ENCODE assay signal across 1 cellular context in the genomic region with DNA sequence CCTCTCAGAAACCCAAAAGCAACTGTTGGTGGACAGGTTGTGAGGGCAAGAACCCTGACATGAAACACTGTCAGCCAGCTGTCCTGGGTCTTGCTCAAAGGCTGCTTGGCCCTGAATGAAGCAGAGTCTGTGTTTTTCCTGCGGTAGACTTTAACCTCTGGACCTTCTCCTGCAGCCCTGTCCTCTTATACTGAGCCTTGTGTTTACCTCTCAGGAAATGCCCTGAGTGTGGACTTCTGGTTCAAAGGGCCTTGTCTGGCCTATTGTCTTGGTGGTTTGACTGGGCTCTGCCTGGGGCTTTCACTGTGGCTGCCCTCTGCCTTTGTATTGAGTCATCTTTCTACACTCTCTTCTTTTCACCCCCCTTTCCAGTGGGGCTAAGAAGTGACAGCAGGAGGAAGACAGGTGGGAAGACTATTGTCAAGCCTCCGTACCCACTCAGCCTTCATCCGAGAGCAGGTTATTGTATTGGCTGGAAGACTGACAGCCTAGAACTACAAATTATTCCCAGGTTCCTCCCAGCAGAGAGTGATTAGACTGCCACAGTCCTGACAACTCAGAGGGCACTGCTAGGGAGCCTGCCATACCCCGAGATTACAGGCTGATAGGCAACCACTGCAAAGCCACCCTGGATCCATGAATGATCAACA.
TF ChIP-seq lines count a peak whose summit lies in the region.

No MANE protein-coding gene starts in this region.

TF ChIP-seq in HepG2, 621 proteins besides CTCF, POLR2A, EP300 and RAD21 (continued from another document and continues in another):
- peak; percentile 66; the same call in 1 of the 2 replicates for TF ChIP-seq YEATS4 (CRISPR knock-in tag; IDR thresholded peaks at IDR 0.05; ENCODE audit: borderline replicate concordance)
- peak; percentile 96 for TF ChIP-seq FOXJ3 (CRISPR knock-in tag; IDR thresholded peaks at IDR 0.05; ENCODE audit: borderline replicate concordance)
- TF ChIP-seq ZNF607 (CRISPR knock-in tag; IDR thresholded peaks at IDR 0.05; ENCODE audit: borderline replicate concordance), result peak; percentile 33; the same call in 1 of the 2 replicates
- peak; percentile 73; the same call in 1 of the 2 replicates for TF ChIP-seq ZBTB7B (CRISPR knock-in tag; IDR thresholded peaks at IDR 0.05)
- TF ChIP-seq ZNF83 (CRISPR knock-in tag; IDR thresholded peaks at IDR 0.05; ENCODE audit: borderline replicate concordance), result no peak
- TF ChIP-seq, protein P1, sequence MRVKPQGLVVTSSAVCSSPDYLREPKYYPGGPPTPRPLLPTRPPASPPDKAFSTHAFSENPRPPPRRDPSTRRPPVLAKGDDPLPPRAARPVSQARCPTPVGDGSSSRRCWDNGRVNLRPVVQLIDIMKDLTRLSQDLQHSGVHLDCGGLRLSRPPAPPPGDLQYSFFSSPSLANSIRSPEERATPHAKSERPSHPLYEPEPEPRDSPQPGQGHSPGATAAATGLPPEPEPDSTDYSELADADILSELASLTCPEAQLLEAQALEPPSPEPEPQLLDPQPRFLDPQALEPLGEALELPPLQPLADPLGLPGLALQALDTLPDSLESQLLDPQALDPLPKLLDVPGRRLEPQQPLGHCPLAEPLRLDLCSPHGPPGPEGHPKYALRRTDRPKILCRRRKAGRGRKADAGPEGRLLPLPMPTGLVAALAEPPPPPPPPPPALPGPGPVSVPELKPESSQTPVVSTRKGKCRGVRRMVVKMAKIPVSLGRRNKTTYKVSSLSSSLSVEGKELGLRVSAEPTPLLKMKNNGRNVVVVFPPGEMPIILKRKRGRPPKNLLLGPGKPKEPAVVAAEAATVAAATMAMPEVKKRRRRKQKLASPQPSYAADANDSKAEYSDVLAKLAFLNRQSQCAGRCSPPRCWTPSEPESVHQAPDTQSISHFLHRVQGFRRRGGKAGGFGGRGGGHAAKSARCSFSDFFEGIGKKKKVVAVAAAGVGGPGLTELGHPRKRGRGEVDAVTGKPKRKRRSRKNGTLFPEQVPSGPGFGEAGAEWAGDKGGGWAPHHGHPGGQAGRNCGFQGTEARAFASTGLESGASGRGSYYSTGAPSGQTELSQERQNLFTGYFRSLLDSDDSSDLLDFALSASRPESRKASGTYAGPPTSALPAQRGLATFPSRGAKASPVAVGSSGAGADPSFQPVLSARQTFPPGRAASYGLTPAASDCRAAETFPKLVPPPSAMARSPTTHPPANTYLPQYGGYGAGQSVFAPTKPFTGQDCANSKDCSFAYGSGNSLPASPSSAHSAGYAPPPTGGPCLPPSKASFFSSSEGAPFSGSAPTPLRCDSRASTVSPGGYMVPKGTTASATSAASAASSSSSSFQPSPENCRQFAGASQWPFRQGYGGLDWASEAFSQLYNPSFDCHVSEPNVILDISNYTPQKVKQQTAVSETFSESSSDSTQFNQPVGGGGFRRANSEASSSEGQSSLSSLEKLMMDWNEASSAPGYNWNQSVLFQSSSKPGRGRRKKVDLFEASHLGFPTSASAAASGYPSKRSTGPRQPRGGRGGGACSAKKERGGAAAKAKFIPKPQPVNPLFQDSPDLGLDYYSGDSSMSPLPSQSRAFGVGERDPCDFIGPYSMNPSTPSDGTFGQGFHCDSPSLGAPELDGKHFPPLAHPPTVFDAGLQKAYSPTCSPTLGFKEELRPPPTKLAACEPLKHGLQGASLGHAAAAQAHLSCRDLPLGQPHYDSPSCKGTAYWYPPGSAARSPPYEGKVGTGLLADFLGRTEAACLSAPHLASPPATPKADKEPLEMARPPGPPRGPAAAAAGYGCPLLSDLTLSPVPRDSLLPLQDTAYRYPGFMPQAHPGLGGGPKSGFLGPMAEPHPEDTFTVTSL (CRISPR knock-in tag; IDR thresholded peaks at IDR 0.05; ENCODE audit: borderline replicate concordance), result peak; percentile 58; the same call in 1 of the 2 replicates
- TF ChIP-seq, protein P2, sequence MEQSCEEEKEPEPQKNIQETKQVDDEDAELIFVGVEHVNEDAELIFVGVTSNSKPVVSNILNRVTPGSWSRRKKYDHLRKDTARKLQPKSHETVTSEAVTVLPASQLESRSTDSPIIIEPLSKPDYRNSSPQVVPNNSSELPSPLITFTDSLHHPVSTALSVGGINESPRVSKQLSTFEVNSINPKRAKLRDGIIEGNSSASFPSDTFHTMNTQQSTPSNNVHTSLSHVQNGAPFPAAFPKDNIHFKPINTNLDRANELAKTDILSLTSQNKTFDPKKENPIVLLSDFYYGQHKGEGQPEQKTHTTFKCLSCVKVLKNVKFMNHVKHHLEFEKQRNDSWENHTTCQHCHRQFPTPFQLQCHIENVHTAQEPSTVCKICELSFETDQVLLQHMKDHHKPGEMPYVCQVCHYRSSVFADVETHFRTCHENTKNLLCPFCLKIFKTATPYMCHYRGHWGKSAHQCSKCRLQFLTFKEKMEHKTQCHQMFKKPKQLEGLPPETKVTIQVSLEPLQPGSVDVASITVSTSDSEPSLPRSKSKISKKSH (CRISPR knock-in tag; IDR thresholded peaks at IDR 0.05; ENCODE audit: borderline replicate concordance), result no peak
- peak; percentile 75; the same call in 1 of the 2 replicates for TF ChIP-seq ZNF264 (CRISPR knock-in tag; IDR thresholded peaks at IDR 0.05)
- no peak; the same call in 1 of the 2 replicates for TF ChIP-seq ZNF124 (CRISPR knock-in tag; IDR thresholded peaks at IDR 0.05)
- no peak for TF ChIP-seq ELF4 (CRISPR knock-in tag; IDR thresholded peaks at IDR 0.05; ENCODE audit: borderline replicate concordance)
- TF ChIP-seq, protein P3, sequence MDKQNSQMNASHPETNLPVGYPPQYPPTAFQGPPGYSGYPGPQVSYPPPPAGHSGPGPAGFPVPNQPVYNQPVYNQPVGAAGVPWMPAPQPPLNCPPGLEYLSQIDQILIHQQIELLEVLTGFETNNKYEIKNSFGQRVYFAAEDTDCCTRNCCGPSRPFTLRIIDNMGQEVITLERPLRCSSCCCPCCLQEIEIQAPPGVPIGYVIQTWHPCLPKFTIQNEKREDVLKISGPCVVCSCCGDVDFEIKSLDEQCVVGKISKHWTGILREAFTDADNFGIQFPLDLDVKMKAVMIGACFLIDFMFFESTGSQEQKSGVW (CRISPR knock-in tag; IDR thresholded peaks at IDR 0.05; ENCODE audit: borderline replicate concordance), result no peak
- TF ChIP-seq HMG20A (CRISPR knock-in tag; IDR thresholded peaks at IDR 0.05; ENCODE audit: borderline replicate concordance), result peak; percentile 88
- TF ChIP-seq RXRB (CRISPR knock-in tag; IDR thresholded peaks at IDR 0.05; ENCODE audit: borderline replicate concordance), result peak; percentile 83
- TF ChIP-seq DPF2 (CRISPR knock-in tag; IDR thresholded peaks at IDR 0.05; ENCODE audit: borderline replicate concordance, low read depth), result peak; percentile 83; the same call in 1 of the 2 replicates
- no peak for TF ChIP-seq FOXC1 (CRISPR knock-in tag; IDR thresholded peaks at IDR 0.05; ENCODE audit: borderline replicate concordance)
- no peak for TF ChIP-seq CHCHD3 (CRISPR knock-in tag; IDR thresholded peaks at IDR 0.05)
- TF ChIP-seq CENPT (CRISPR knock-in tag; IDR thresholded peaks at IDR 0.05; ENCODE audit: low read depth), result no peak
- TF ChIP-seq ELF1 (CRISPR knock-in tag; IDR thresholded peaks at IDR 0.05), result peak; percentile 38; the same call in 1 of the 2 replicates
- peak; percentile 98 for TF ChIP-seq NCOR1 (IDR thresholded peaks at IDR 0.05; ENCODE audit: borderline replicate concordance, low read length)
- TF ChIP-seq STAG1 (CRISPR knock-in tag; IDR thresholded peaks at IDR 0.05), result peak; percentile 9; the same call in 1 of the 2 replicates
- no peak for TF ChIP-seq JUNB (CRISPR knock-in tag; IDR thresholded peaks at IDR 0.05; ENCODE audit: borderline replicate concordance)
- no peak for TF ChIP-seq MATR3 (CRISPR knock-in tag; IDR thresholded peaks at IDR 0.05)
- no peak for TF ChIP-seq CCDC6 (CRISPR knock-in tag; IDR thresholded peaks at IDR 0.05)
- peak; percentile 67 for TF ChIP-seq NR2F6 (IDR thresholded peaks at IDR 0.05)
- peak; percentile 70 for TF ChIP-seq NR2F6 (CRISPR knock-in tag; IDR thresholded peaks at IDR 0.05)
- TF ChIP-seq, protein P4, sequence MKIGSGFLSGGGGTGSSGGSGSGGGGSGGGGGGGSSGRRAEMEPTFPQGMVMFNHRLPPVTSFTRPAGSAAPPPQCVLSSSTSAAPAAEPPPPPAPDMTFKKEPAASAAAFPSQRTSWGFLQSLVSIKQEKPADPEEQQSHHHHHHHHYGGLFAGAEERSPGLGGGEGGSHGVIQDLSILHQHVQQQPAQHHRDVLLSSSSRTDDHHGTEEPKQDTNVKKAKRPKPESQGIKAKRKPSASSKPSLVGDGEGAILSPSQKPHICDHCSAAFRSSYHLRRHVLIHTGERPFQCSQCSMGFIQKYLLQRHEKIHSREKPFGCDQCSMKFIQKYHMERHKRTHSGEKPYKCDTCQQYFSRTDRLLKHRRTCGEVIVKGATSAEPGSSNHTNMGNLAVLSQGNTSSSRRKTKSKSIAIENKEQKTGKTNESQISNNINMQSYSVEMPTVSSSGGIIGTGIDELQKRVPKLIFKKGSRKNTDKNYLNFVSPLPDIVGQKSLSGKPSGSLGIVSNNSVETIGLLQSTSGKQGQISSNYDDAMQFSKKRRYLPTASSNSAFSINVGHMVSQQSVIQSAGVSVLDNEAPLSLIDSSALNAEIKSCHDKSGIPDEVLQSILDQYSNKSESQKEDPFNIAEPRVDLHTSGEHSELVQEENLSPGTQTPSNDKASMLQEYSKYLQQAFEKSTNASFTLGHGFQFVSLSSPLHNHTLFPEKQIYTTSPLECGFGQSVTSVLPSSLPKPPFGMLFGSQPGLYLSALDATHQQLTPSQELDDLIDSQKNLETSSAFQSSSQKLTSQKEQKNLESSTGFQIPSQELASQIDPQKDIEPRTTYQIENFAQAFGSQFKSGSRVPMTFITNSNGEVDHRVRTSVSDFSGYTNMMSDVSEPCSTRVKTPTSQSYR (CRISPR knock-in tag; IDR thresholded peaks at IDR 0.05; ENCODE audit: borderline replicate concordance), result peak; percentile 8; the same call in 1 of the 2 replicates
- peak; percentile 35; the same call in 1 of the 2 replicates for TF ChIP-seq ZNF12 (CRISPR knock-in tag; IDR thresholded peaks at IDR 0.05)
- TF ChIP-seq HNRNPK (IDR thresholded peaks at IDR 0.05; ENCODE audit: low read depth, low read length, poor library complexity, severe bottlenecking), result no peak
- TF ChIP-seq, protein P5, sequence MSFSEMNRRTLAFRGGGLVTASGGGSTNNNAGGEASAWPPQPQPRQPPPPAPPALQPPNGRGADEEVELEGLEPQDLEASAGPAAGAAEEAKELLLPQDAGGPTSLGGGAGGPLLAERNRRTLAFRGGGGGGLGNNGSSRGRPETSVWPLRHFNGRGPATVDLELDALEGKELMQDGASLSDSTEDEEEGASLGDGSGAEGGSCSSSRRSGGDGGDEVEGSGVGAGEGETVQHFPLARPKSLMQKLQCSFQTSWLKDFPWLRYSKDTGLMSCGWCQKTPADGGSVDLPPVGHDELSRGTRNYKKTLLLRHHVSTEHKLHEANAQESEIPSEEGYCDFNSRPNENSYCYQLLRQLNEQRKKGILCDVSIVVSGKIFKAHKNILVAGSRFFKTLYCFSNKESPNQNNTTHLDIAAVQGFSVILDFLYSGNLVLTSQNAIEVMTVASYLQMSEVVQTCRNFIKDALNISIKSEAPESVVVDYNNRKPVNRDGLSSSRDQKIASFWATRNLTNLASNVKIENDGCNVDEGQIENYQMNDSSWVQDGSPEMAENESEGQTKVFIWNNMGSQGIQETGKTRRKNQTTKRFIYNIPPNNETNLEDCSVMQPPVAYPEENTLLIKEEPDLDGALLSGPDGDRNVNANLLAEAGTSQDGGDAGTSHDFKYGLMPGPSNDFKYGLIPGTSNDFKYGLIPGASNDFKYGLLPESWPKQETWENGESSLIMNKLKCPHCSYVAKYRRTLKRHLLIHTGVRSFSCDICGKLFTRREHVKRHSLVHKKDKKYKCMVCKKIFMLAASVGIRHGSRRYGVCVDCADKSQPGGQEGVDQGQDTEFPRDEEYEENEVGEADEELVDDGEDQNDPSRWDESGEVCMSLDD (CRISPR knock-in tag; IDR thresholded peaks at IDR 0.05; ENCODE audit: borderline replicate concordance), result no peak
- TF ChIP-seq, protein P6, sequence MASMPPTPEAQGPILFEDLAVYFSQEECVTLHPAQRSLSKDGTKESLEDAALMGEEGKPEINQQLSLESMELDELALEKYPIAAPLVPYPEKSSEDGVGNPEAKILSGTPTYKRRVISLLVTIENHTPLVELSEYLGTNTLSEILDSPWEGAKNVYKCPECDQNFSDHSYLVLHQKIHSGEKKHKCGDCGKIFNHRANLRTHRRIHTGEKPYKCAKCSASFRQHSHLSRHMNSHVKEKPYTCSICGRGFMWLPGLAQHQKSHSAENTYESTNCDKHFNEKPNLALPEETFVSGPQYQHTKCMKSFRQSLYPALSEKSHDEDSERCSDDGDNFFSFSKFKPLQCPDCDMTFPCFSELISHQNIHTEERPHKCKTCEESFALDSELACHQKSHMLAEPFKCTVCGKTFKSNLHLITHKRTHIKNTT (CRISPR knock-in tag; IDR thresholded peaks at IDR 0.05), result no peak
- TF ChIP-seq TOE1 (CRISPR knock-in tag; IDR thresholded peaks at IDR 0.05), result no peak
- TF ChIP-seq, protein P7, sequence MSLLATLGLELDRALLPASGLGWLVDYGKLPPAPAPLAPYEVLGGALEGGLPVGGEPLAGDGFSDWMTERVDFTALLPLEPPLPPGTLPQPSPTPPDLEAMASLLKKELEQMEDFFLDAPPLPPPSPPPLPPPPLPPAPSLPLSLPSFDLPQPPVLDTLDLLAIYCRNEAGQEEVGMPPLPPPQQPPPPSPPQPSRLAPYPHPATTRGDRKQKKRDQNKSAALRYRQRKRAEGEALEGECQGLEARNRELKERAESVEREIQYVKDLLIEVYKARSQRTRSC (CRISPR knock-in tag; IDR thresholded peaks at IDR 0.05; ENCODE audit: low read depth), result no peak
- TF ChIP-seq MIER3 (CRISPR knock-in tag; IDR thresholded peaks at IDR 0.05; ENCODE audit: borderline replicate concordance), result peak; percentile 89
- TF ChIP-seq ZNF562 (CRISPR knock-in tag; IDR thresholded peaks at IDR 0.05; ENCODE audit: borderline replicate concordance), result no peak
- TF ChIP-seq, protein P8, sequence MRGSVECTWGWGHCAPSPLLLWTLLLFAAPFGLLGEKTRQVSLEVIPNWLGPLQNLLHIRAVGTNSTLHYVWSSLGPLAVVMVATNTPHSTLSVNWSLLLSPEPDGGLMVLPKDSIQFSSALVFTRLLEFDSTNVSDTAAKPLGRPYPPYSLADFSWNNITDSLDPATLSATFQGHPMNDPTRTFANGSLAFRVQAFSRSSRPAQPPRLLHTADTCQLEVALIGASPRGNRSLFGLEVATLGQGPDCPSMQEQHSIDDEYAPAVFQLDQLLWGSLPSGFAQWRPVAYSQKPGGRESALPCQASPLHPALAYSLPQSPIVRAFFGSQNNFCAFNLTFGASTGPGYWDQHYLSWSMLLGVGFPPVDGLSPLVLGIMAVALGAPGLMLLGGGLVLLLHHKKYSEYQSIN (CRISPR knock-in tag; IDR thresholded peaks at IDR 0.05; ENCODE audit: borderline replicate concordance), result no peak
